Comparison of ENCODE assay signal across 12 cellular contexts in the genomic region with DNA sequence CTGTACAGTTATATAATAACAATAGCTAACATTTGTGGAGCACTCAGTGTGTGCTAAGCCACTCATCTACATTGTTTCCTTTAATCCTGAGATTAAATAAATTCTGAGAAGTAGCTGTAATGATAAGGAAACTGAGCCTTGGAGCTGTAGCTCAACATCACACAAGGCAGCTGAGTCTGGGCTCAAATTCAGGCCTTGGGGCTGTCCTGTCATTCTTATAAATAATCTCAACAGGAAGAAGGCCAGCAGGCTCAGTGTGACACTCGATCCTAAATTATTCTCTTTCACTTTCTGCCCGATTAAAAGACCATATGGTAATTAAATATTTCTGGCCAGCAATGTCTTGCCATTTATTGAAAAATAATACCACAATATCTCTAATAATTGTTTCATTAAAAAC. TPM values are rescaled to one million over a fixed set of nuclear protein-coding genes. Genes with fewer than 3 reads are reported as not detected.
DNase-seq lines count a peak whose midpoint lies in the region; ATAC-seq and TF ChIP-seq lines count a peak whose summit lies in the region.
"Had no signal": no experiment of that assay in that cellular context is flagged by ENCODE, and none has a peak within 500 bp of the region (broad histone marks: within the 10 kb centered on the region; RNA-seq: fewer than 3 reads in every experiment).

No MANE protein-coding gene starts in this region.

- peaks cover 52% of the 10 kb centered on the region for H3K36me3 Mint-ChIP-seq in activated CD8-positive, alpha-beta T cell treated with anti-CD3 and anti-CD28 coated beads, Interleukin-2, amount 10 ng/mL, durations not matched to agents 7 days and 5 days (ENCODE audit: low read depth)
- H3K36me3 Mint-ChIP-seq in activated CD8-positive, alpha-beta T cell treated with anti-CD3 and anti-CD28 coated beads for 36 hours (ENCODE audit: low read depth) = peaks cover 3% of the 10 kb centered on the region

- no peak for DNase-seq in activated CD8-positive, alpha-beta T cell treated with anti-CD3 and anti-CD28 coated beads, Interleukin-2, amount 10 ng/mL, durations not matched to agents 7 days and 5 days
- DNase-seq in activated CD8-positive, alpha-beta T cell treated with anti-CD3 and anti-CD28 coated beads for 36 hours = no peak
- DNase-seq in erythroblast (lab: John Stamatoyannopoulos, UW) (peak; percentile 32 to 45), T-helper 1 cell (no peak), SKM-1 (lab: John Stamatoyannopoulos, UW; ENCODE audit: unreplicated experiment) (no peak)
- DNase-seq: DMS79 treated with DMSO at 0.1 percent for 48 hours, NCI-H1417, NCI-H774, occipital lobe, T-helper 17 cell had no signal

- H3K27me3 Mint-ChIP-seq in activated CD8-positive, alpha-beta T cell treated with anti-CD3 and anti-CD28 coated beads, Interleukin-2, amount 10 ng/mL, durations not matched to agents 7 days and 5 days (ENCODE audit: low read depth) = no peaks in the 10 kb centered on the region
- H3K27me3 Mint-ChIP-seq in activated CD8-positive, alpha-beta T cell treated with anti-CD3 and anti-CD28 coated beads for 36 hours = no peaks in the 10 kb centered on the region
- H3K27me3 Mint-ChIP-seq: T-helper 17 cell had no signal

- no peaks in the 10 kb centered on the region for H3K36me3 ChIP-seq in skeletal muscle satellite cell (ENCODE audit: insufficient read depth, low read length)
- H3K36me3 ChIP-seq: thoracic aorta had no signal

- H3K4me3 Mint-ChIP-seq in activated CD8-positive, alpha-beta T cell treated with anti-CD3 and anti-CD28 coated beads, Interleukin-2, amount 10 ng/mL, durations not matched to agents 7 days and 5 days = peak overlapping the region; percentile 19
- no peak overlapping the region for H3K4me3 Mint-ChIP-seq in activated CD8-positive, alpha-beta T cell treated with anti-CD3 and anti-CD28 coated beads for 36 hours
- H3K4me3 Mint-ChIP-seq: T-helper 17 cell had no signal

- peaks cover 10% of the 10 kb centered on the region for H3K4me1 ChIP-seq in skeletal muscle satellite cell (ENCODE audit: control insufficient read depth, insufficient read depth, low read length)

- H3K9me3 ChIP-seq in skeletal muscle satellite cell (replicated peaks; ENCODE audit: low read length) = no peaks in the 10 kb centered on the region
- H3K9me3 ChIP-seq: thoracic aorta had no signal

- TF ChIP-seq CTCF in activated CD8-positive, alpha-beta T cell treated with anti-CD3 and anti-CD28 coated beads for 36 hours (IDR thresholded peaks at IDR 0.05) = no peak

- H3K4me2 ChIP-seq in skeletal muscle satellite cell (ENCODE audit: low read length) = peak overlapping the region; percentile 49

- H3K9me3 Mint-ChIP-seq in activated CD8-positive, alpha-beta T cell treated with anti-CD3 and anti-CD28 coated beads, Interleukin-2, amount 10 ng/mL, durations not matched to agents 7 days and 5 days (ENCODE audit: insufficient read depth) = no peaks in the 10 kb centered on the region
- H3K9me3 Mint-ChIP-seq in activated CD8-positive, alpha-beta T cell treated with anti-CD3 and anti-CD28 coated beads for 36 hours = no peaks in the 10 kb centered on the region

- peaks cover 44% of the 10 kb centered on the region for H3K4me1 Mint-ChIP-seq in activated CD8-positive, alpha-beta T cell treated with anti-CD3 and anti-CD28 coated beads, Interleukin-2, amount 10 ng/mL, durations not matched to agents 7 days and 5 days (ENCODE audit: low read depth)
- peaks cover 17% of the 10 kb centered on the region for H3K4me1 Mint-ChIP-seq in activated CD8-positive, alpha-beta T cell treated with anti-CD3 and anti-CD28 coated beads for 36 hours (ENCODE audit: low read depth)

- CTCF ChIA-PET in activated CD8-positive, alpha-beta T cell treated with anti-CD3 and anti-CD28 coated beads, Interleukin-2, amount 10 ng/mL, durations not matched to agents 7 days and 5 days (lab: Charles Lee) = interaction anchor here (1.5 to 1.8 kb wide), 2 partner anchors 21 to 44 kb away, joined by 3 to 4 read pairs; no protein-coding TSS in a partner anchor
- CTCF ChIA-PET in activated CD8-positive, alpha-beta T cell treated with anti-CD3 and anti-CD28 coated beads for 36 hours (lab: Charles Lee) = interaction anchor here (0.9 kb wide), 1 partner anchor 9 kb away, joined by 4 read pairs; no protein-coding TSS in a partner anchor

- H3K27ac Mint-ChIP-seq in activated CD8-positive, alpha-beta T cell treated with anti-CD3 and anti-CD28 coated beads, Interleukin-2, amount 10 ng/mL, durations not matched to agents 7 days and 5 days = peak overlapping the region; percentile 62
- no peak overlapping the region for H3K27ac Mint-ChIP-seq in activated CD8-positive, alpha-beta T cell treated with anti-CD3 and anti-CD28 coated beads for 36 hours
- H3K27ac Mint-ChIP-seq: T-helper 17 cell had no signal

- H3K9ac ChIP-seq in skeletal muscle satellite cell (ENCODE audit: low read depth, low read length) = peak overlapping the region; percentile 37

- TF ChIP-seq POLR2A in erythroblast (IDR thresholded peaks at IDR 0.05; ENCODE audit: low read length) = no peak

- intact Hi-C loops in activated CD8-positive, alpha-beta T cell treated with anti-CD3 and anti-CD28 coated beads for 36 hours (cut with micrococcal nuclease) = no loop called here

- POLR2A ChIA-PET in activated CD8-positive, alpha-beta T cell treated with anti-CD3 and anti-CD28 coated beads, Interleukin-2, amount 10 ng/mL, durations not matched to agents 7 days and 5 days (lab: Charles Lee) = interaction anchor here (0.7 to 3.2 kb wide), 4 partner anchors 15 to 385 kb away, joined by 3 to 14 read pairs (median 3); partner anchors contain the start of genes BORCS5, DDX47 and DUSP16
- POLR2A ChIA-PET in activated CD8-positive, alpha-beta T cell treated with anti-CD3 and anti-CD28 coated beads for 36 hours (lab: Charles Lee) = interaction anchor here (0.5 kb wide), 1 partner anchor 460 kb away, joined by 3 read pairs; no protein-coding TSS in a partner anchor

- ATAC-seq in activated CD8-positive, alpha-beta T cell treated with anti-CD3 and anti-CD28 coated beads, Interleukin-2, amount 10 ng/mL, durations not matched to agents 7 days and 5 days = no peak
- ATAC-seq in activated CD8-positive, alpha-beta T cell treated with anti-CD3 and anti-CD28 coated beads for 36 hours = no peak
- ATAC-seq: T-helper 17 cell had no signal

- no peaks in the 10 kb centered on the region for H3K27me3 ChIP-seq in skeletal muscle satellite cell (ENCODE audit: control insufficient read depth, insufficient read depth, low read length)

- H3K4me3 ChIP-seq in skeletal muscle satellite cell (ENCODE audit: low read length) = peak overlapping the region; percentile 9
- H3K4me3 ChIP-seq: thoracic aorta had no signal

RNA-seq across cellular contexts. Expression of gene CDKN1B, which starts 24.5 kb away (rescaled TPM):
- total RNA-seq in activated CD8-positive, alpha-beta T cell treated with anti-CD3 and anti-CD28 coated beads, Interleukin-2, amount 10 ng/mL, durations not matched to agents 7 days and 5 days = 10 to 100 TPM; 90.5 to 96.7 TPM
- total RNA-seq in activated CD8-positive, alpha-beta T cell treated with anti-CD3 and anti-CD28 coated beads for 36 hours = 10 to 100 TPM; 39.9 to 40.8 TPM
- 13.9 and 17.5 TPM in 2 replicates for total RNA-seq in skeletal muscle satellite cell (2012; rRNA removed)

RNA-seq across cellular contexts. Expression of gene APOLD1, which starts 43.8 kb away (rescaled TPM):
- total RNA-seq in activated CD8-positive, alpha-beta T cell treated with anti-CD3 and anti-CD28 coated beads, Interleukin-2, amount 10 ng/mL, durations not matched to agents 7 days and 5 days = 10 to 100 TPM; 11.0 to 11.1 TPM
- total RNA-seq in activated CD8-positive, alpha-beta T cell treated with anti-CD3 and anti-CD28 coated beads for 36 hours = 1 to 10 TPM; 5.7 to 6.3 TPM
- 3.3 and 3.8 TPM in 2 replicates for total RNA-seq in skeletal muscle satellite cell (2012; rRNA removed)

RNA-seq across cellular contexts. Expression of gene GPR19, which starts 45.7 kb away (rescaled TPM):
- total RNA-seq in activated CD8-positive, alpha-beta T cell treated with anti-CD3 and anti-CD28 coated beads, Interleukin-2, amount 10 ng/mL, durations not matched to agents 7 days and 5 days = 10 to 100 TPM in 1 of 2 experiments, 1 to 10 TPM in 1; 7.9 to 11.0 TPM
- 10 to 100 TPM; 17.3 to 17.6 TPM for total RNA-seq in activated CD8-positive, alpha-beta T cell treated with anti-CD3 and anti-CD28 coated beads for 36 hours
- total RNA-seq in skeletal muscle satellite cell (2012; rRNA removed) = 0.22 and 0.25 TPM in 2 replicates

Comparison
In these comparisons a context has a peak if more than half of its experiments do, and no peak if none do; other contexts are left out.
1. DNase-seq: peak in erythroblast (2 of 2); none in activated CD8-positive, alpha-beta T cell treated with anti-CD3 and anti-CD28 coated beads, Interleukin-2, amount 10 ng/mL, durations not matched to agents 7 days and 5 days (single experiment), activated CD8-positive, alpha-beta T cell treated with anti-CD3 and anti-CD28 coated beads for 36 hours (single experiment), T-helper 1 cell (0 of 5) and SKM-1 (single experiment).